31 cellular contexts compared by ENCODE assay signal in the genomic region with DNA sequence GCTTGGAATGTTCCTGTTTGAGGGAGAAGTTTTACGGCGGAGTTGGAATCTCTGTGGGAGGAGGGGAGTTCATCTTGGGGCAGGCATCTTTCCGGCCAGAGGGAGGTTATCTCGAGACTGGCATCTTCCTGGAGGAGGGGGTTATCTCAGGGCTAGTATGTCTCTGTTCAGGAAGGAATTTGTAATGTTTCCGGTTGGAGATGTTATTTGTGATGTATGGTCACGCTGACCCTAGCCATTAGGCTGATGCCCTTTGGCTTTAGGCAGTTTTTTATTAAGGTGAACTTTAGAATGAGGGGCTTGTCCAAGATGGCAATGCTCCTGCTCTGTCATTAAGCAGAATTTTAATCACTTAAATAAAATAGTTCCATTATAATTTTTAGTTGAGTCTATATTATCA.
DNase-seq lines count a peak whose midpoint lies in the region; ATAC-seq, FAIRE-seq and TF ChIP-seq lines count a peak whose summit lies in the region.
"Had no signal": no experiment of that assay in that cellular context is flagged by ENCODE, and none has a peak within 500 bp of the region (broad histone marks: within the 10 kb centered on the region; RNA-seq: fewer than 3 reads in every experiment).

No MANE protein-coding gene starts in this region.

- ATAC-seq in K562: peak; percentile 66

- TF ChIP-seq CTCF in K562 (IDR thresholded peaks at IDR 0.05 in 2 of 3, conservative IDR thresholded peaks at IDR 0.05 in 1 of 3; ENCODE audit: insufficient read depth in 2 of 3, low read depth in 1 of 3, low read length in 3 of 3): no peak
- no peak for TF ChIP-seq CTCF in tibial artery (IDR thresholded peaks at IDR 0.05)

- H3K9me3 ChIP-seq in K562 (replicated peaks; ENCODE audit: control insufficient read depth, insufficient read depth, low read depth, low read length) (no peaks in the 10 kb centered on the region), tibial artery (no peaks in the 10 kb centered on the region)
- H3K9me3 ChIP-seq: BLaER1, Caco-2, HAP-1, SJSA1 had no signal

- intact Hi-C loops in K562 (cut with micrococcal nuclease): loop anchor here (5.0 kb wide), 1 partner anchor 451 kb away; the partner anchor contains the start of gene PCDH10
- intact Hi-C loops in tibial artery (cut with DNase I; ENCODE audit: low total_unique reads): no loop called here

- TF ChIP-seq POLR2A in K562 (conservative IDR thresholded peaks at IDR 0.05): no peak

- CTCF ChIA-PET in K562 (lab: Yijun Ruan, JAX; ENCODE audit: low intra/inter-chr PET ratio): no interaction called here

- no peaks in the 10 kb centered on the region; a peak in 1 of 5 replicates for H3K4me1 ChIP-seq in K562 (replicated peaks in 1 of 2; ENCODE audit: control insufficient read depth in 2 of 2, insufficient read depth in 2 of 2, low read length in 2 of 2)
- peaks cover 0 to 4% (median 0%) of the 10 kb centered on the region in 4 donors for H3K4me1 ChIP-seq in tibial artery
- H3K4me1 ChIP-seq: BLaER1, Caco-2, SJSA1 had no signal

- TF ChIP-seq EP300 in K562 (IDR thresholded peaks at IDR 0.05; ENCODE audit: low read length): peak; percentile 85

- H3K27me3 ChIP-seq in K562 (ENCODE audit: control insufficient read depth in 2 of 2, insufficient read depth in 2 of 2, low read length in 2 of 2) (no peaks in the 10 kb centered on the region), tibial artery (no peaks in the 10 kb centered on the region)
- H3K27me3 ChIP-seq: BLaER1, SJSA1 had no signal

- POLR2A ChIA-PET in K562 (lab: Yijun Ruan, JAX): no interaction called here

- H2AFZ ChIP-seq in K562 (ENCODE audit: low read depth, low read length): no peak overlapping the region

- H3K9me1 ChIP-seq in K562 (ENCODE audit: control insufficient read depth, insufficient read depth, low read length): no peaks in the 10 kb centered on the region

- 0% methylated on average over 6 of the region's 6 CpGs for WGBS in K562 (ENCODE audit: insufficient coverage, low coverage, missing lambda C conversion rate)

- H3K79me2 ChIP-seq in K562 (ENCODE audit: control insufficient read depth, insufficient read depth, low read length): no peaks in the 10 kb centered on the region

- FAIRE-seq in K562 (lab: Jason Lieb, UNC): no peak
- FAIRE-seq: GM12891 had no signal

- DNase-seq in ELF-1 (ENCODE audit: low read depth, low spot score): peak; percentile 75
- peak; percentile 76 for DNase-seq in OCI-M2 (lab: John Stamatoyannopoulos, UW; ENCODE audit: unreplicated experiment)
- peak in 2 of 4 experiments; percentile 12 to 56 for DNase-seq in K562 (ENCODE audit: extremely low read depth in 1 of 4, low spot score in 3 of 4)
- DNase-seq in islet precursor cell: peak; percentile 72
- no peak for DNase-seq in activated CD4-positive, CD25-positive, alpha-beta regulatory T cell treated with anti-CD3 and anti-CD28 coated beads, Interleukin-2, amount 50 U/mL, for 72 hours
- no peak for DNase-seq in hypothalamus (lab: John Stamatoyannopoulos, UW)
- DNase-seq in NCI-H345 treated with DMSO at 0.1 percent for 48 hours (lab: John Stamatoyannopoulos, UW; ENCODE audit: unreplicated experiment): no peak
- no peak for DNase-seq in tibial artery
- DNase-seq: Caco-2; CD4-positive, alpha-beta T cell; DMS79; EL; GF-D8; HFFc6; IMR-90; NCI-H1092; NCI-H1417 treated with DMSO at 0.1 percent for 48 hours; NCI-H1694 treated with DMSO at 0.1 percent for 48 hours; NCI-H2081; NCI-H2171; NCI-H345; NCI-H524; NCI-H748 treated with DMSO at 0.1 percent for 48 hours; NK-92 treated with Interleukin-12 subunit alpha and Interleukin-12 subunit beta, amount 100 ng/mL, for 24 hours; Right ventricle myocardium superior; RPMI8226 had no signal

- H3K9ac ChIP-seq in K562 (ENCODE audit: insufficient read depth in 1 of 2, low read depth in 2 of 2, low read length in 2 of 2): no peak overlapping the region
- H3K9ac ChIP-seq: BLaER1, KMS-11 had no signal

- no peaks in the 10 kb centered on the region for H4K20me1 ChIP-seq in K562 (replicated peaks; ENCODE audit: control insufficient read depth, insufficient read depth, low read length)
- H4K20me1 ChIP-seq: BLaER1 had no signal

- H3K27ac ChIP-seq in K562 (ENCODE audit: extremely low read depth, low read depth, low read length): peak overlapping the region; percentile 30; the same call in 1 of the 3 replicates
- no peak overlapping the region for H3K27ac ChIP-seq in tibial artery
- H3K27ac ChIP-seq: BLaER1, KMS-11, SJSA1 had no signal

- no peak overlapping the region for H3K4me3 ChIP-seq in K562
- H3K4me3 ChIP-seq in tibial artery: no peak overlapping the region
- H3K4me3 ChIP-seq: BLaER1, HAP-1, SJSA1 had no signal

- in situ Hi-C loops in K562 (cut with MboI): no loop called here

- H3K36me3 ChIP-seq in K562 (ENCODE audit: control insufficient read depth, insufficient read depth, low read length): no peaks in the 10 kb centered on the region
- H3K36me3 ChIP-seq in tibial artery: no peaks in the 10 kb centered on the region
- H3K36me3 ChIP-seq: BLaER1, HAP-1, SJSA1 had no signal

- BruUV-seq in K562 (replicated peaks; lab: Mats Ljungman, UMichigan): no TSS peak

- no peak for TF ChIP-seq RAD21 in K562 (CRISPR knock-in tag; conservative IDR thresholded peaks at IDR 0.05 in 1 of 2, IDR thresholded peaks at IDR 0.05 in 1 of 2)

- H3K4me2 ChIP-seq in K562 (ENCODE audit: insufficient read depth, low read length): no peak overlapping the region; the same call in 1 of the 2 replicates
- H3K4me2 ChIP-seq: BLaER1, KMS-11 had no signal

TF ChIP-seq in K562, 482 proteins besides CTCF, POLR2A, EP300 and RAD21 (continues in another document):
- TF ChIP-seq PBX2 (CRISPR knock-in tag; IDR thresholded peaks at IDR 0.05; ENCODE audit: low read depth) (no peak), PBX2 (tag; conservative IDR thresholded peaks at IDR 0.05; ENCODE audit: low read depth) (peak; percentile 65), ZNF311 (CRISPR knock-in tag; IDR thresholded peaks at IDR 0.05) (peak; percentile 93), CREM (IDR thresholded peaks at IDR 0.05; ENCODE audit: low read depth) (0 out of 2 replicates have a peak, but pooled peaks have one; percentile 5), SMAD3 (CRISPR knock-in tag; conservative IDR thresholded peaks at IDR 0.05) (0 out of 2 replicates have a peak, but pooled peaks have one; percentile 26), TFAM (CRISPR knock-in tag; conservative IDR thresholded peaks at IDR 0.05) (no peak), ZNF695 (CRISPR knock-in tag; IDR thresholded peaks at IDR 0.05) (no peak), KDM1A (IDR thresholded peaks at IDR 0.05) (peak in 1 of 2 experiments; percentile 11; a peak in 1 of 4 replicates), ETV1 (tag; conservative IDR thresholded peaks at IDR 0.05; ENCODE audit: low read depth) (peak; percentile 87), ZC3H8 (IDR thresholded peaks at IDR 0.05) (no peak), GABPA (tag; conservative IDR thresholded peaks at IDR 0.05; ENCODE audit: low read depth) (peak; percentile 64), VEZF1 (CRISPR knock-in tag; IDR thresholded peaks at IDR 0.05) (0 out of 2 replicates have a peak, but pooled peaks have one; percentile 11), ZSCAN29 (IDR thresholded peaks at IDR 0.05) (no peak)
- TF ChIP-seq, protein P1, sequence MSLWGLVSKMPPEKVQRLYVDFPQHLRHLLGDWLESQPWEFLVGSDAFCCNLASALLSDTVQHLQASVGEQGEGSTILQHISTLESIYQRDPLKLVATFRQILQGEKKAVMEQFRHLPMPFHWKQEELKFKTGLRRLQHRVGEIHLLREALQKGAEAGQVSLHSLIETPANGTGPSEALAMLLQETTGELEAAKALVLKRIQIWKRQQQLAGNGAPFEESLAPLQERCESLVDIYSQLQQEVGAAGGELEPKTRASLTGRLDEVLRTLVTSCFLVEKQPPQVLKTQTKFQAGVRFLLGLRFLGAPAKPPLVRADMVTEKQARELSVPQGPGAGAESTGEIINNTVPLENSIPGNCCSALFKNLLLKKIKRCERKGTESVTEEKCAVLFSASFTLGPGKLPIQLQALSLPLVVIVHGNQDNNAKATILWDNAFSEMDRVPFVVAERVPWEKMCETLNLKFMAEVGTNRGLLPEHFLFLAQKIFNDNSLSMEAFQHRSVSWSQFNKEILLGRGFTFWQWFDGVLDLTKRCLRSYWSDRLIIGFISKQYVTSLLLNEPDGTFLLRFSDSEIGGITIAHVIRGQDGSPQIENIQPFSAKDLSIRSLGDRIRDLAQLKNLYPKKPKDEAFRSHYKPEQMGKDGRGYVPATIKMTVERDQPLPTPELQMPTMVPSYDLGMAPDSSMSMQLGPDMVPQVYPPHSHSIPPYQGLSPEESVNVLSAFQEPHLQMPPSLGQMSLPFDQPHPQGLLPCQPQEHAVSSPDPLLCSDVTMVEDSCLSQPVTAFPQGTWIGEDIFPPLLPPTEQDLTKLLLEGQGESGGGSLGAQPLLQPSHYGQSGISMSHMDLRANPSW (CRISPR knock-in tag; IDR thresholded peaks at IDR 0.05): no peak

Comparison
In these comparisons a context has a peak if more than half of its experiments do, and no peak if none do; other contexts are left out.
1. DNase-seq: peak in ELF-1 (single experiment), OCI-M2 (single experiment) and islet precursor cell (single experiment); none in activated CD4-positive, CD25-positive, alpha-beta regulatory T cell treated with anti-CD3 and anti-CD28 coated beads, Interleukin-2, amount 50 U/mL, for 72 hours (single experiment), hypothalamus (0 of 51), NCI-H345 treated with DMSO at 0.1 percent for 48 hours (single experiment) and tibial artery (0 of 2).